In the genomic region with DNA sequence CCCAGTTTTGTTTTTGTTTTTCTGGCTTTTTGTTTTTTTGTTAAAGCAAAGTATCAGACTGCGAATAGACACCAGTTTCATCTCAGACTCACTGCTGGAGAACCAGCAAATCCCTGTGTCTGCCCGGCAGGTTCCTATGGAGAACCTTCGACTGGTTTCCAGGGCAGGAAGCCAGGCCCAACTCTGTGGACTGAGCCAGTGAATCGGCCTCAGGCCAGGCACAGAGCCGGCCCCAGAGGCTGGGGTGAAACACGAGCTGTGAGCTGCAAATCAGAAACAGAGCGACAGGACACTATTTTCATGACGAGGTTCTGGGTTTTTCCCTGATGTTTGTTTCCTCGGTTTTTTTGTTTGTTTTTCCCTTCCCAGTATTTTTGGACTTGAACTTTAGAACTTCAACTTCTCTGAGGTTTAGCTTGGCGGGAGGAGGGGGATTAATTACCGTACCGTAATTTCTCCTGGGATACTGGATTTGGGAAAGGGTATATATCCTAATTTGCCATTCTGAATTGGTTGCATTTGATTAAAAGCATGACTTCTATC, we compare ENCODE assay signal across 9 cellular contexts. TPM values are rescaled to one million over a fixed set of nuclear protein-coding genes. Genes with fewer than 3 reads are reported as not detected.
DNase-seq lines count a peak whose midpoint lies in the region; ATAC-seq, FAIRE-seq and TF ChIP-seq lines count a peak whose summit lies in the region.
"Had no signal": no experiment of that assay in that cellular context is flagged by ENCODE, and none has a peak within 500 bp of the region (broad histone marks: within the 10 kb centered on the region; RNA-seq: fewer than 3 reads in every experiment).

No MANE protein-coding gene starts in this region.

- H3K79me2 ChIP-seq in mammary epithelial cell (ENCODE audit: insufficient read depth, low read length) (no peaks in the 10 kb centered on the region), H1 (ENCODE audit: control insufficient read depth in 1 of 2, insufficient read depth in 2 of 2, low read length in 2 of 2) (peaks cover 0 to 6% of the 10 kb centered on the region in 2 experiments; a peak in 1 of 4 replicates)

- no peaks in the 10 kb centered on the region for H3K36me3 ChIP-seq in mammary epithelial cell (ENCODE audit: insufficient read depth, low read length)
- peaks cover 0 to 13% (median 0%) of the 10 kb centered on the region in 4 experiments; a peak in 1 of 8 replicates for H3K36me3 ChIP-seq in H1 (ENCODE audit: control insufficient read depth in 2 of 4, insufficient read depth in 4 of 4, low read length in 3 of 4)
- H3K36me3 ChIP-seq in mucosa of stomach (ENCODE audit: control insufficient read depth, insufficient read depth, low read length) = no peaks in the 10 kb centered on the region
- no peaks in the 10 kb centered on the region for H3K36me3 ChIP-seq in aorta (ENCODE audit: control insufficient read depth in 1 of 2, insufficient read depth in 2 of 2, low read length in 1 of 2)

- H3K79me1 ChIP-seq in H1 (ENCODE audit: low read depth, low read length) = peaks cover 3% of the 10 kb centered on the region; the same call in 1 of the 2 replicates

- H3K27me3 ChIP-seq in mammary epithelial cell (ENCODE audit: insufficient read depth, low read length) = no peaks in the 10 kb centered on the region
- H3K27me3 ChIP-seq in H1 (replicated peaks in 1 of 4; ENCODE audit: control insufficient read depth in 3 of 4, extremely low read depth in 1 of 4, insufficient read depth in 3 of 4, low read length in 3 of 4) = no peaks in the 10 kb centered on the region; a peak in 1 of 7 replicates
- no peaks in the 10 kb centered on the region for H3K27me3 ChIP-seq in mucosa of stomach (ENCODE audit: control insufficient read depth, insufficient read depth, low read length)
- no peaks in the 10 kb centered on the region for H3K27me3 ChIP-seq in aorta (ENCODE audit: control insufficient read depth in 1 of 2, insufficient read depth in 2 of 2, low read length in 1 of 2)

- CTCF ChIA-PET in MCF 10A (lab: Yijun Ruan, JAX) (interaction anchor here (0.9 to 1.1 kb wide), 2 partner anchors 10 to 13 kb away, joined by 3 to 5 read pairs; no protein-coding TSS in a partner anchor), mammary epithelial cell (lab: Charles Lee; ENCODE audit: low non-redundant PET) (no interaction called here), H1 (lab: Charles Lee; ENCODE audit: partially characterized antibody) (interaction anchor here (0.6 to 1.7 kb wide), 7 partner anchors 9 to 123 kb away, joined by 3 to 7 read pairs (median 4); no protein-coding TSS in a partner anchor)

- no peak overlapping the region for H3K4ac ChIP-seq in H1 (replicated peaks; ENCODE audit: insufficient read length, low read depth, low read length)

- no peak overlapping the region for H3K14ac ChIP-seq in H1 (ENCODE audit: insufficient read length)

- H3K27ac Mint-ChIP-seq in MCF 10A (ENCODE audit: low read depth, unreplicated experiment) = peak overlapping the region; percentile 83

- intact Hi-C loops in MCF 10A (cut with micrococcal nuclease) (no loop called here), mammary epithelial cell (cut with micrococcal nuclease) (no loop called here), aorta (cut with DNase I) (loop anchor here in 1 of 2 donors (5.0 kb wide), 1 partner anchor 46 kb away; a partner anchor contains a TSS)

- WGBS in mammary epithelial cell (ENCODE audit: low coverage, missing lambda C conversion rate) = 71% methylated on average over 11 of the region's 12 CpGs
- 75% methylated on average over 12 of the region's 12 CpGs; no CpG with 5 or more reads in 1 of the 2 experiments for WGBS in H1 (ENCODE audit: extremely low coverage in 1 of 2, insufficient coverage in 1 of 2, insufficient read length in 1 of 2, insufficient replicate concordance in 2 of 2, low coverage in 1 of 2, low lambda C conversion rate in 2 of 2, missing lambda C conversion rate in 1 of 2), 2 experiments
- 2 to 7% methylated on average over 12 of the region's 12 CpGs for WGBS in aorta, 2 donors

- H3K4me3 ChIP-seq in mammary epithelial cell (replicated peaks in 1 of 3; ENCODE audit: insufficient read depth in 1 of 3, low read depth in 2 of 3, low read length in 3 of 3) = no peak overlapping the region
- no peak overlapping the region for H3K4me3 ChIP-seq in H1 (ENCODE audit: extremely low read depth in 1 of 4, insufficient read depth in 2 of 4, low read depth in 3 of 4, low read length in 4 of 4)
- H3K4me3 ChIP-seq in mucosa of stomach (ENCODE audit: low read length) = no peak overlapping the region
- H3K4me3 ChIP-seq in aorta (ENCODE audit: low read length in 2 of 2) = no peak overlapping the region

- no peak overlapping the region for H2AK5ac ChIP-seq in H1 (ENCODE audit: low read depth, low read length)

- no peak for FAIRE-seq in H1 (lab: Jason Lieb, UNC)

- H3K9me3 ChIP-seq in mammary epithelial cell (replicated peaks; ENCODE audit: insufficient read depth, low read length) (no peaks in the 10 kb centered on the region), H1 (ENCODE audit: insufficient read depth in 2 of 2, low read depth in 1 of 2, low read length in 1 of 2) (peaks cover 0 to 15% of the 10 kb centered on the region in 2 experiments; a peak in 3 of 4 replicates), mucosa of stomach (ENCODE audit: control insufficient read depth, low read length) (no peaks in the 10 kb centered on the region), aorta (ENCODE audit: control insufficient read depth, low read length) (no peaks in the 10 kb centered on the region)

- H2BK20ac ChIP-seq in H1 (ENCODE audit: low read length) = no peak overlapping the region

- H4K5ac ChIP-seq in H1 (ENCODE audit: insufficient read length, low read depth, low read length) = no peak overlapping the region

- in situ Hi-C loops in mammary epithelial cell (cut with MboI; ENCODE audit: low sequenced_read_pairs in 2 of 2) = loop anchor here (10.0 kb wide), 2 partner anchors 49 to 119 kb away; a partner anchor contains a TSS

- peak; percentile 57 for DNase-seq in MCF 10A (ENCODE audit: unreplicated experiment)
- DNase-seq in mammary epithelial cell = no peak
- no peak for DNase-seq in H1 (ENCODE audit: low read depth in 1 of 2, low spot score in 2 of 2)
- DNase-seq in aorta = peak; percentile 93 to 94
- no peak for DNase-seq in RKO (ENCODE audit: low spot score)
- no peak for DNase-seq in UCSD-AML1 (lab: John Stamatoyannopoulos, UW; ENCODE audit: unreplicated experiment)

- H3K4me2 ChIP-seq in mammary epithelial cell (ENCODE audit: insufficient read depth, low read depth, low read length) = no peak overlapping the region
- H3K4me2 ChIP-seq in H1 (ENCODE audit: insufficient read depth in 1 of 2, low read depth in 2 of 2, low read length in 2 of 2) = no peak overlapping the region

- H3K9ac ChIP-seq in mammary epithelial cell (ENCODE audit: insufficient read depth, low read length) (no peak overlapping the region), H1 (replicated peaks in 1 of 4; ENCODE audit: extremely low read depth in 1 of 4, low read depth in 3 of 4, low read length in 3 of 4) (no peak overlapping the region), mucosa of stomach (ENCODE audit: low read length) (peak overlapping the region; percentile 22)

- no peak for TF ChIP-seq POLR2A in H1 (IDR thresholded peaks at IDR 0.05; ENCODE audit: control extremely low read depth in 1 of 2, low read depth in 2 of 2, low read length in 2 of 2)

- no peak overlapping the region for H2AFZ ChIP-seq in mammary epithelial cell (ENCODE audit: low read depth, low read length)
- no peak overlapping the region for H2AFZ ChIP-seq in H1 (ENCODE audit: low read length)

- no peak overlapping the region; the same call in 1 of the 2 replicates for H3K18ac ChIP-seq in H1 (ENCODE audit: extremely low read depth, low read length)

- TF ChIP-seq EP300 in H1 (IDR thresholded peaks at IDR 0.05; ENCODE audit: borderline replicate concordance in 1 of 2, low read depth in 2 of 2, low read length in 2 of 2) = no peak

- 0 out of 2 replicates have a peak overlapping the region, but pooled peaks have one; percentile 60 for H2BK12ac ChIP-seq in H1 (ENCODE audit: low read depth, low read length)

- H2BK120ac ChIP-seq in H1 (replicated peaks; ENCODE audit: low read depth, low read length) = no peak overlapping the region

- H3K27me3 Mint-ChIP-seq in MCF 10A (ENCODE audit: insufficient read depth, unreplicated experiment) = no peaks in the 10 kb centered on the region
- H3K27me3 Mint-ChIP-seq: stimulated activated naive CD8-positive, alpha-beta T cell treated with anti-CD3 and anti-CD28 coated beads, Interleukin-15, amount 100 ng/mL, for 72 hours had no signal

- POLR2A ChIA-PET in MCF 10A (lab: Yijun Ruan, JAX) (interaction anchor here (0.6 to 1.7 kb wide), 5 partner anchors 34 to 119 kb away, joined by 3 to 4 read pairs (median 3); a partner anchor contains a TSS), H1 (lab: Charles Lee; ENCODE audit: partially characterized antibody) (interaction anchor here (1.2 to 3.4 kb wide), 5 partner anchors 11 to 46 kb away, joined by 3 to 15 read pairs (median 7); a partner anchor contains a TSS)

- TF ChIP-seq CTCF in MCF 10A (IDR thresholded peaks at IDR 0.05; ENCODE audit: unreplicated experiment) (no peak), mammary epithelial cell (conservative IDR thresholded peaks at IDR 0.05 in 1 of 2, IDR thresholded peaks at IDR 0.05 in 1 of 2; ENCODE audit: extremely low read depth in 1 of 2, insufficient read depth in 1 of 2, low read depth in 1 of 2, low read length in 2 of 2) (no peak), H1 (IDR thresholded peaks at IDR 0.05; ENCODE audit: control extremely low read depth in 1 of 3, insufficient read depth in 1 of 3, low read depth in 1 of 3, low read length in 3 of 3) (no peak)

- H3K27ac ChIP-seq in mammary epithelial cell (ENCODE audit: insufficient read depth, low read depth, low read length) (no peak overlapping the region), H1 (ENCODE audit: low read depth, low read length) (no peak overlapping the region), aorta (ENCODE audit: low read depth in 1 of 2, low read length in 2 of 2) (peak overlapping the region; percentile 67 to 87)

- H3K4me3 Mint-ChIP-seq in MCF 10A (ENCODE audit: unreplicated experiment) = no peak overlapping the region
- H3K4me3 Mint-ChIP-seq: stimulated activated naive CD8-positive, alpha-beta T cell treated with anti-CD3 and anti-CD28 coated beads, Interleukin-15, amount 100 ng/mL, for 72 hours had no signal

- dilution Hi-C loops in mammary epithelial cell (cut with HindIII; ENCODE audit: low sequenced_read_pairs) = no loop called here

- ATAC-seq in aorta (ENCODE audit: low FRiP score) (peak; percentile 77), HG03521 (IDR thresholded peaks at IDR 0.05; ENCODE audit: unreplicated experiment) (no peak)
- ATAC-seq: stimulated activated naive CD8-positive, alpha-beta T cell treated with anti-CD3 and anti-CD28 coated beads, Interleukin-15, amount 100 ng/mL, for 72 hours had no signal

- H4K91ac ChIP-seq in H1 (replicated peaks; ENCODE audit: insufficient read length, low read length) = no peak overlapping the region

- H4K20me1 ChIP-seq in mammary epithelial cell (ENCODE audit: insufficient read depth, low read length) (no peaks in the 10 kb centered on the region), H1 (replicated peaks in 1 of 2; ENCODE audit: control insufficient read depth in 1 of 2, insufficient read depth in 2 of 2, low read length in 2 of 2) (peaks cover 0 to 16% of the 10 kb centered on the region in 2 experiments)

- no peak overlapping the region for H3K56ac ChIP-seq in H1 (replicated peaks; ENCODE audit: insufficient read length, low read depth, low read length)

- BruUV-seq in MCF 10A (replicated peaks; lab: Mats Ljungman, UMichigan) = no TSS peak
- no TSS peak for BruUV-seq in mammary epithelial cell (replicated peaks; lab: Mats Ljungman, UMichigan)

- H3K4me1 ChIP-seq in mammary epithelial cell (ENCODE audit: insufficient read depth, low read length) = peaks cover 22% of the 10 kb centered on the region
- peaks cover 4 to 11% (median 7%) of the 10 kb centered on the region in 4 experiments for H3K4me1 ChIP-seq in H1 (replicated peaks in 1 of 4; ENCODE audit: control insufficient read depth in 3 of 4, insufficient read depth in 4 of 4, low read length in 3 of 4)
- H3K4me1 ChIP-seq in mucosa of stomach (ENCODE audit: control insufficient read depth, insufficient read depth, low read length) = peaks cover 25% of the 10 kb centered on the region
- H3K4me1 ChIP-seq in aorta (ENCODE audit: control insufficient read depth in 1 of 2, insufficient read depth in 2 of 2, low read length in 2 of 2) = no peaks in the 10 kb centered on the region

- no peak overlapping the region for H2BK15ac ChIP-seq in H1 (ENCODE audit: low read length)

- H3K36me3 Mint-ChIP-seq in MCF 10A (ENCODE audit: insufficient read depth, unreplicated experiment) = peaks cover 7% of the 10 kb centered on the region

- H4K8ac ChIP-seq in H1 (ENCODE audit: extremely low read depth, insufficient read depth, low read length) = no peak overlapping the region

- peaks cover 28% of the 10 kb centered on the region for H3K23me2 ChIP-seq in H1 (ENCODE audit: low read depth, low read length)

- no peak overlapping the region for H3K23ac ChIP-seq in H1 (ENCODE audit: insufficient read length)

- TF ChIP-seq RAD21 in H1 (IDR thresholded peaks at IDR 0.05 in 1 of 2, conservative IDR thresholded peaks at IDR 0.05 in 1 of 2; ENCODE audit: low read depth in 2 of 2, low read length in 2 of 2) = 0 out of 4 replicates have a peak, but pooled peaks of 1 of the 2 experiments have one; percentile 4

- peaks cover 36% of the 10 kb centered on the region for H3K4me1 Mint-ChIP-seq in MCF 10A (ENCODE audit: insufficient read depth, unreplicated experiment)

- no peak overlapping the region for H2BK5ac ChIP-seq in H1 (ENCODE audit: low read depth, low read length)

- no peaks in the 10 kb centered on the region for H3K9me3 Mint-ChIP-seq in MCF 10A (ENCODE audit: unreplicated experiment)
- H3K9me3 Mint-ChIP-seq: stimulated activated naive CD8-positive, alpha-beta T cell treated with anti-CD3 and anti-CD28 coated beads, Interleukin-15, amount 100 ng/mL, for 72 hours had no signal

RNA-seq across cellular contexts. Expression of a gene that starts 15.9 kb away (rescaled TPM):
- total RNA-seq in MCF 10A (2022) (20.0 and 25.9 TPM in 2 replicates), mammary epithelial cell (10 to 100 TPM in 1 of 2 donors, 1 to 10 TPM in 1; 1.5 to 16.2 TPM), aorta (1 to 10 TPM in 1 of 2 donors, under 1 TPM in 1; 0.58 to 3.2 TPM)
- polyA plus RNA-seq in mammary epithelial cell (7.6 TPM), H1 (2011; rRNA removed) (40.9 and 69.4 TPM in 2 replicates), aorta (1 to 10 TPM in 1 of 2 donors, under 1 TPM in 1; 0.38 to 4.6 TPM)
- 5.0 TPM for polyA minus RNA-seq in mammary epithelial cell
- total RNA-seq in H1 (2021; fragmentation: NEBNext Ultra II Directional; extraction: Animal tissue kit (Norgen Biotek cat#: 25700)) = 76.3 and 89.0 TPM in 2 replicates
- 62.2 TPM for polyA plus RNA-seq in H1 (2011; cell fraction: cytosol; rRNA removed)
- 329 TPM for polyA plus RNA-seq in H1 (2011; cell fraction: nucleus; rRNA removed)
- 55.4 to 118 TPM (median 90.1 TPM) in 4 replicates for polyA plus RNA-seq in H1 (2012, experiment 1 of 2)
- 69.9 TPM for polyA plus RNA-seq in H1 (2012, experiment 2 of 2)
- 55.2 TPM for polyA plus RNA-seq in H1 (2013, experiment 1 of 2)
- polyA plus RNA-seq in H1 (2013, experiment 2 of 2) = 48.0 TPM
- polyA minus RNA-seq in H1 (2011; rRNA and poly(A)+ RNA removed) = 6.4 and 7.0 TPM in 2 replicates
- polyA minus RNA-seq in H1 (2011; cell fraction: cytosol; rRNA and poly(A)+ RNA removed) = 19.7 TPM
- polyA minus RNA-seq in H1 (2011; cell fraction: nucleus; rRNA and poly(A)+ RNA removed) = 37.0 TPM

RNA-seq across cellular contexts. Expression of a gene that starts 32.7 kb away (rescaled TPM):
- total RNA-seq in MCF 10A (2022) (415 and 497 TPM in 2 replicates), mammary epithelial cell (100 to 1,000 TPM in 1 of 2 donors, 10 to 100 TPM in 1; 58.7 to 211 TPM), aorta (1,000 to 10,000 TPM; 1,112 to 1,381 TPM)
- polyA plus RNA-seq in mammary epithelial cell (230 TPM), H1 (2011; rRNA removed) (666 and 779 TPM in 2 replicates), aorta (1,000 to 10,000 TPM in 1 of 2 donors, 100 to 1,000 TPM in 1; 856 to 2,374 TPM)
- 231 TPM for polyA minus RNA-seq in mammary epithelial cell
- 230 and 238 TPM in 2 replicates for total RNA-seq in H1 (2021; fragmentation: NEBNext Ultra II Directional; extraction: Animal tissue kit (Norgen Biotek cat#: 25700))
- polyA plus RNA-seq in H1 (2011; cell fraction: cytosol; rRNA removed) = 365 TPM
- polyA plus RNA-seq in H1 (2011; cell fraction: nucleus; rRNA removed) = 320 TPM
- 512 to 625 TPM (median 570 TPM) in 4 replicates for polyA plus RNA-seq in H1 (2012, experiment 1 of 2)
- 529 TPM for polyA plus RNA-seq in H1 (2012, experiment 2 of 2)
- 497 TPM for polyA plus RNA-seq in H1 (2013, experiment 1 of 2)
- 568 TPM for polyA plus RNA-seq in H1 (2013, experiment 2 of 2)
- 133 and 217 TPM in 2 replicates for polyA minus RNA-seq in H1 (2011; rRNA and poly(A)+ RNA removed)
- polyA minus RNA-seq in H1 (2011; cell fraction: cytosol; rRNA and poly(A)+ RNA removed) = 219 TPM
- 99.5 TPM for polyA minus RNA-seq in H1 (2011; cell fraction: nucleus; rRNA and poly(A)+ RNA removed)

RNA-seq across cellular contexts. Expression of a gene that starts 39.5 kb away (rescaled TPM):
- total RNA-seq in MCF 10A (2022) (1.8 and 4.8 TPM in 2 replicates), mammary epithelial cell (1 to 10 TPM; 1.7 to 2.8 TPM), aorta (100 to 1,000 TPM; 278 to 311 TPM)
- polyA plus RNA-seq in mammary epithelial cell (5.1 TPM), H1 (2011; rRNA removed) (1,464 and 1,887 TPM in 2 replicates), aorta (10 to 100 TPM; 46.7 to 88.3 TPM)
- polyA minus RNA-seq in mammary epithelial cell = 2.0 TPM
- total RNA-seq in H1 (2021; fragmentation: NEBNext Ultra II Directional; extraction: Animal tissue kit (Norgen Biotek cat#: 25700)) = 394 and 417 TPM in 2 replicates
- polyA plus RNA-seq in H1 (2011; cell fraction: cytosol; rRNA removed) = 1,079 TPM
- polyA plus RNA-seq in H1 (2011; cell fraction: nucleus; rRNA removed) = 974 TPM
- polyA plus RNA-seq in H1 (2012, experiment 1 of 2) = 247 to 559 TPM (median 446 TPM) in 4 replicates
- polyA plus RNA-seq in H1 (2012, experiment 2 of 2) = 534 TPM
- 788 TPM for polyA plus RNA-seq in H1 (2013, experiment 1 of 2)
- polyA plus RNA-seq in H1 (2013, experiment 2 of 2) = 902 TPM
- polyA minus RNA-seq in H1 (2011; rRNA and poly(A)+ RNA removed) = 336 and 605 TPM in 2 replicates
- 285 TPM for polyA minus RNA-seq in H1 (2011; cell fraction: cytosol; rRNA and poly(A)+ RNA removed)
- polyA minus RNA-seq in H1 (2011; cell fraction: nucleus; rRNA and poly(A)+ RNA removed) = 204 TPM

RNA-seq across cellular contexts. Expression of a gene that starts 40.6 kb away (rescaled TPM):
- 129 and 177 TPM in 2 replicates for total RNA-seq in MCF 10A (2022)
- 100 to 1,000 TPM; 248 to 274 TPM for total RNA-seq in mammary epithelial cell
- polyA plus RNA-seq in mammary epithelial cell = 149 TPM
- 62.8 TPM for polyA minus RNA-seq in mammary epithelial cell
- total RNA-seq in H1 (2021; fragmentation: NEBNext Ultra II Directional; extraction: Animal tissue kit (Norgen Biotek cat#: 25700)) = 28.5 and 28.7 TPM in 2 replicates
- 16.7 and 28.0 TPM in 2 replicates for polyA plus RNA-seq in H1 (2011; rRNA removed)
- 25.0 TPM for polyA plus RNA-seq in H1 (2011; cell fraction: cytosol; rRNA removed)
- polyA plus RNA-seq in H1 (2011; cell fraction: nucleus; rRNA removed) = 35.4 TPM
- polyA plus RNA-seq in H1 (2012, experiment 1 of 2) = 10.9 to 22.0 TPM (median 18.8 TPM) in 4 replicates
- polyA plus RNA-seq in H1 (2012, experiment 2 of 2) = 14.5 TPM
- polyA plus RNA-seq in H1 (2013, experiment 1 of 2) = 11.0 TPM
- polyA plus RNA-seq in H1 (2013, experiment 2 of 2) = 12.3 TPM
- polyA minus RNA-seq in H1 (2011; rRNA and poly(A)+ RNA removed) = 11.3 and 13.9 TPM in 2 replicates
- polyA minus RNA-seq in H1 (2011; cell fraction: cytosol; rRNA and poly(A)+ RNA removed) = 33.5 TPM
- 11.1 TPM for polyA minus RNA-seq in H1 (2011; cell fraction: nucleus; rRNA and poly(A)+ RNA removed)
- total RNA-seq in aorta = under 1 TPM in 1 of 2 donors, not detected in 1; 0.42 TPM
- polyA plus RNA-seq in aorta = 10 to 100 TPM in 1 of 2 donors, under 1 TPM in 1; 0.05 to 10.9 TPM

RNA-seq across cellular contexts. Expression of a gene that starts 45.8 kb away (rescaled TPM):
- total RNA-seq in MCF 10A (2022) (288 and 314 TPM in 2 replicates), mammary epithelial cell (10 to 100 TPM in 1 of 2 donors, 1 to 10 TPM in 1; 4.7 to 29.1 TPM), aorta (100 to 1,000 TPM; 695 to 841 TPM)
- polyA plus RNA-seq in mammary epithelial cell (37.8 TPM), H1 (2011; rRNA removed) (764 and 902 TPM in 2 replicates), aorta (1,000 to 10,000 TPM in 1 of 2 donors, 100 to 1,000 TPM in 1; 424 to 1,109 TPM)
- polyA minus RNA-seq in mammary epithelial cell = 92.3 TPM
- total RNA-seq in H1 (2021; fragmentation: NEBNext Ultra II Directional; extraction: Animal tissue kit (Norgen Biotek cat#: 25700)) = 363 and 399 TPM in 2 replicates
- polyA plus RNA-seq in H1 (2011; cell fraction: cytosol; rRNA removed) = 381 TPM
- polyA plus RNA-seq in H1 (2011; cell fraction: nucleus; rRNA removed) = 326 TPM
- 487 to 716 TPM (median 624 TPM) in 4 replicates for polyA plus RNA-seq in H1 (2012, experiment 1 of 2)
- 666 TPM for polyA plus RNA-seq in H1 (2012, experiment 2 of 2)
- polyA plus RNA-seq in H1 (2013, experiment 1 of 2) = 1,170 TPM
- 1,490 TPM for polyA plus RNA-seq in H1 (2013, experiment 2 of 2)
- polyA minus RNA-seq in H1 (2011; rRNA and poly(A)+ RNA removed) = 220 and 246 TPM in 2 replicates
- 86.5 TPM for polyA minus RNA-seq in H1 (2011; cell fraction: cytosol; rRNA and poly(A)+ RNA removed)
- 58.9 TPM for polyA minus RNA-seq in H1 (2011; cell fraction: nucleus; rRNA and poly(A)+ RNA removed)

Comparison
In these comparisons a context has a peak if more than half of its experiments do, and no peak if none do; other contexts are left out.
1. DNase-seq: peak in MCF 10A (single experiment) and aorta (2 of 2); none in mammary epithelial cell (single experiment), H1 (0 of 2), RKO (single experiment) and UCSD-AML1 (single experiment).
2. H3K27ac ChIP-seq: peak in aorta (2 of 2); none in mammary epithelial cell (single experiment) and H1 (single experiment).
3. RNA of a gene that starts 39.5 kb away (total RNA-seq): 394 to 417 TPM in H1 and 278 to 311 TPM in aorta; 1.8 to 4.8 TPM in MCF 10A and 1.7 to 2.8 TPM in mammary epithelial cell; every median in the first group is over 10 times any median in the second.